24 cellular contexts compared by ENCODE assay signal in the genomic region with DNA sequence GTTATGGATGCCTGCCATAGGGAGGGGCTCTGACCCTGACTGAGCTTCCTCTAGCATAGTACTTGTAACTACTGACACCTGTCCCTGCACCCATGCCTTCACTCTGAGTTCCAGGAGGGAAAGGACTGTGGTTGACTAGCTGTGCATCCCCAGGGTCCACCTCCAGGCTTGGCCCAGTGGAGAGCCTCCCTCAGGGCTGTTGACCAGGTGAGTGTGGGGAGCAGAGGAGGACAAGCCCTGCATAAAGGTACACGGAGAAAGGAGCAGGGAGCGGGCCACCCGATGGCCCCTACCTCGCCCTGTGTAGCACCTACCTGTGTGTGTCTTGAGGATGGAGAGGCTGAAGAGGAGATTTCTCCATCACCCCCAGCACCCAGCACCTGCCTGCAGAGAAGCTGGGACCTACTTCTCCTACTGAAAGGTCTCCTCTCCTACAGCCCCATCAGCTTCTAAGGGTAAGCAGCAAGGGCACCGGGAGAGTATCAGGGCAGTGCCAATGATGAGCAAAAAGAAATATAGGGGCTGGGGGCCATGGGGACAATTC. TPM values are rescaled to one million over a fixed set of nuclear protein-coding genes. Genes with fewer than 3 reads are reported as not detected.
"Had no signal": no experiment of that assay in that cellular context is flagged by ENCODE, and none has a peak within 500 bp of the region (broad histone marks: within the 10 kb centered on the region; RNA-seq: fewer than 3 reads in every experiment).

No MANE protein-coding gene starts in this region.

- H3K4me1 Mint-ChIP-seq: activated CD4-positive, alpha-beta T cell treated with anti-CD3 and anti-CD28 coated beads, Interleukin-2, amount 10 ng/mL, durations not matched to agents 24 days and 14 days; activated naive CD8-positive, alpha-beta T cell treated with anti-CD3 and anti-CD28 coated beads, Interleukin-2, amount 10 ng/mL, durations not matched to agents 7 days and 5 days; central memory CD8-positive, alpha-beta T cell; naive thymus-derived CD4-positive, alpha-beta T cell; neural crest cell; T-cell had no signal

- DNase-seq: activated CD4-positive, alpha-beta T cell treated with anti-CD3 and anti-CD28 coated beads, Interleukin-2, amount 10 ng/mL, durations not matched to agents 24 days and 14 days; activated effector memory CD4-positive, alpha-beta T cell treated with Interleukin-2 at 50 U/mL for 16 hours; activated naive CD4-positive, alpha-beta T cell treated with anti-CD3 and anti-CD28 coated beads for 36 hours; activated naive CD8-positive, alpha-beta T cell treated with anti-CD3 and anti-CD28 coated beads, Interleukin-2, amount 10 ng/mL, durations not matched to agents 7 days and 5 days; activated T-cell treated with anti-CD3 and anti-CD28 coated beads, Interleukin-2, amount 50 U/mL, for 72 hours; amniotic stem cell; colonic mucosa; heart right ventricle; lower lobe of right lung; retina; stimulated activated CD4-positive, alpha-beta T cell treated with anti-CD3 and anti-CD28 coated beads, Interleukin-4, amount 100 ng/mL, for 24 hours; T-cell; transverse colon had no signal

- H3K36me3 Mint-ChIP-seq: T-cell had no signal

- ATAC-seq: activated CD4-positive, CD25-positive, alpha-beta regulatory T cell treated with anti-CD3 and anti-CD28 coated beads, Interleukin-2, amount 50 U/mL, for 24 hours; activated T-cell treated with anti-CD3 and anti-CD28 coated beads, Interleukin-2, amount 50 U/mL, for 72 hours; naive thymus-derived CD4-positive, alpha-beta T cell; T-cell had no signal

- H3K27ac Mint-ChIP-seq: activated CD4-positive, alpha-beta T cell treated with anti-CD3 and anti-CD28 coated beads, Interleukin-2, amount 10 ng/mL, durations not matched to agents 24 days and 14 days; activated naive CD4-positive, alpha-beta T cell treated with anti-CD3 and anti-CD28 coated beads for 36 hours; activated naive CD8-positive, alpha-beta T cell treated with anti-CD3 and anti-CD28 coated beads, Interleukin-2, amount 10 ng/mL, durations not matched to agents 7 days and 5 days; activated T-cell treated with anti-CD3 and anti-CD28 coated beads, Interleukin-2, amount 50 U/mL, for 72 hours; progenitor cell of endocrine pancreas; stimulated activated naive CD8-positive, alpha-beta T cell treated with anti-CD3 and anti-CD28 coated beads, Interleukin-15, Interleukin-2, amounts not matched to agents 100 ng/mL and 50 ng/mL, for 24 hours; T-cell; T-helper 2 cell treated with Interferon-gamma antibody and Interleukin-4, amounts not matched to agents 5 μg/mL and 100 μg/mL, for 36 hours had no signal

- H3K4me3 Mint-ChIP-seq: activated CD4-positive, alpha-beta T cell treated with anti-CD3 and anti-CD28 coated beads, Interleukin-2, amount 10 ng/mL, durations not matched to agents 24 days and 14 days; activated naive CD4-positive, alpha-beta T cell treated with anti-CD3 and anti-CD28 coated beads for 36 hours; activated naive CD8-positive, alpha-beta T cell treated with anti-CD3 and anti-CD28 coated beads, Interleukin-2, amount 10 ng/mL, durations not matched to agents 7 days and 5 days; activated T-cell treated with anti-CD3 and anti-CD28 coated beads, Interleukin-2, amount 50 U/mL, for 72 hours; central memory CD8-positive, alpha-beta T cell; naive thymus-derived CD4-positive, alpha-beta T cell; neural crest cell; stimulated activated naive CD8-positive, alpha-beta T cell treated with anti-CD3 and anti-CD28 coated beads, Interleukin-15, Interleukin-2, amounts not matched to agents 100 ng/mL and 50 ng/mL, for 24 hours; T-cell; T-helper 2 cell treated with Interferon-gamma antibody and Interleukin-4, amounts not matched to agents 5 μg/mL and 100 μg/mL, for 36 hours had no signal

RNA-seq across cellular contexts. Expression of gene LTF, which starts 6.7 kb away (rescaled TPM):
- total RNA-seq: activated CD4-positive, alpha-beta T cell treated with anti-CD3 and anti-CD28 coated beads, Interleukin-2, amount 10 ng/mL, durations not matched to agents 24 days and 14 days; activated naive CD4-positive, alpha-beta T cell treated with anti-CD3 and anti-CD28 coated beads for 36 hours; activated naive CD8-positive, alpha-beta T cell treated with anti-CD3 and anti-CD28 coated beads, Interleukin-2, amount 10 ng/mL, durations not matched to agents 7 days and 5 days; activated T-cell treated with anti-CD3 and anti-CD28 coated beads, Interleukin-2, amount 50 U/mL, for 72 hours; epithelial cell of proximal tubule; neural crest cell had no signal

RNA-seq across cellular contexts. Expression of gene RTP3, which starts 26.3 kb away (rescaled TPM):
- total RNA-seq: activated CD4-positive, alpha-beta T cell treated with anti-CD3 and anti-CD28 coated beads, Interleukin-2, amount 10 ng/mL, durations not matched to agents 24 days and 14 days; activated naive CD4-positive, alpha-beta T cell treated with anti-CD3 and anti-CD28 coated beads for 36 hours; activated naive CD8-positive, alpha-beta T cell treated with anti-CD3 and anti-CD28 coated beads, Interleukin-2, amount 10 ng/mL, durations not matched to agents 7 days and 5 days; activated T-cell treated with anti-CD3 and anti-CD28 coated beads, Interleukin-2, amount 50 U/mL, for 72 hours; breast epithelium; colonic mucosa; epithelial cell of proximal tubule; heart right ventricle; lower lobe of right lung; naive thymus-derived CD4-positive, alpha-beta T cell; neural crest cell; omental fat pad; progenitor cell of endocrine pancreas; suprapubic skin; T-cell; transverse colon had no signal
